Comparison of ENCODE assay signal across 23 cellular contexts in genomic region chrX:84611843-84612636, GRCh38.
"Had no signal": no experiment of that assay in that cellular context is flagged by ENCODE, and none has a peak within 500 bp of the region (broad histone marks: within the 10 kb centered on the region; RNA-seq: fewer than 3 reads in every experiment).

No MANE protein-coding gene starts in this region.

- DNase-seq: activated CD4-positive, alpha-beta T cell treated with anti-CD3 and anti-CD28 coated beads, Interleukin-2, amount 10 ng/mL, durations not matched to agents 24 days and 14 days; activated CD4-positive, alpha-beta T cell treated with anti-CD3 and anti-CD28 coated beads, Interleukin-2, amount 50 U/mL, for 48 hours; activated CD4-positive, CD25-positive, alpha-beta regulatory T cell treated with anti-CD3 and anti-CD28 coated beads, Interleukin-2, amount 50 U/mL, for 72 hours; activated CD8-positive, alpha-beta memory T cell treated with anti-CD3 and anti-CD28 coated beads, Interleukin-2, amount 10 ng/mL, durations not matched to agents 7 days and 5 days; activated effector memory CD4-positive, alpha-beta T cell treated with anti-CD3 and anti-CD28 coated beads, Interleukin-2, amount 50 U/mL, for 16 hours; activated naive CD4-positive, alpha-beta T cell treated with Interleukin-2 at 50 U/mL for 16 hours; activated naive CD8-positive, alpha-beta T cell treated with anti-CD3 and anti-CD28 coated beads, Interleukin-2, amount 50 U/mL, for 24 hours; activated T-cell treated with anti-CD3 and anti-CD28 coated beads, Interleukin-2, amount 50 U/mL, for 24 hours; amniotic stem cell; IMR-90; MG63; NCI-H1105; NCI-H1436; NCI-H1694 treated with DMSO at 0.1 percent for 48 hours; NCI-H2029 treated with DMSO at 0.1 percent for 48 hours; NCI-H446; NCI-H524; PC-3; SHP77 treated with DMSO at 0.1 percent for 48 hours had no signal

- H3K9me3 ChIP-seq: ascending aorta, MG63 had no signal

- H3K4me1 ChIP-seq: ascending aorta had no signal

- ATAC-seq: activated CD8-positive, alpha-beta memory T cell treated with anti-CD3 and anti-CD28 coated beads, Interleukin-2, amount 10 ng/mL, durations not matched to agents 7 days and 5 days; activated naive CD4-positive, alpha-beta T cell treated with anti-CD3 and anti-CD28 coated beads, Interleukin-2, amount 50 U/mL, for 72 hours; activated naive CD8-positive, alpha-beta T cell treated with anti-CD3 and anti-CD28 coated beads, Interleukin-2, amount 50 U/mL, for 24 hours; PC-3 had no signal

- H3K27me3 ChIP-seq: ascending aorta, MG63 had no signal

- H3K27ac ChIP-seq: ascending aorta, KMS-11 had no signal

- H3K36me3 ChIP-seq: ascending aorta, MG63 had no signal

- H3K4me3 ChIP-seq: ascending aorta, MG63 had no signal

- FAIRE-seq: RCC 7860 had no signal
